8 cellular contexts compared by ENCODE assay signal in the genomic region with DNA sequence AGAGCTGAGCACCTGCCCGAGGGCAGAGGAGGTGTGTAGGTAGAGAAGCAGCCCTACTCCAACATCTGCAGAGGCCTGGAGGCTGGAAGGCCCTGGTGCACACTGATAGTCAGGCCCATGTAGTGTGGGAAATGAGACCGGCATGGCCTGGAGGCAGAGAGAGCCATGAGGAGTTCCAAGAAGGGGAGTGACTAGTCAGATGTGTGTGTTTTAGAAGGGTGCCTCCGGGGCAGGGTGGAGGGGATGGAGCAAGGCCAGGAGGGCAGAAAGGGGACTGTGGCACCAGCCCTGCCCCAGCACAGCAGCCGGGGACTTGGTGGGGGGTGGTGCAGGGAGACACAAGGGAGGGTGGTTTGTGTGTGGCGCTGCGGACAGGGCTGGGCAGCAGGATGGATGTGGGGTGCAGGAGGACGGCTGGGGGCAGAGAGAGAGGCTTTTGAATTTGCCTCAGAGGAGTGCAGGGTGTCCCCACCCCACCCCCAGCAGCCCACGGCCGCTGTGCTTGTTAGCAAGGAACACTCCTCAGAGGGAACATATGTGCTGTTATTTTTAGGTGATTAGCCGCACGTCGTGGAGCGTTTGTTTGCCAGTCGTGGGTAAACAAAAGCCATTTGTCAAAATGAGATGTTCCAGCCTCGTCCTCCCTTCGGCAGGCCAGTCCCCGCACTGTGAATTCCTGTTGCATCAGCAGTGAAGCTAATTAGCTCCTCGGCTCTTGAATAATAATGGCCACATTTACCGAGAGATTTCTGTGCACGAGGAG.
A peak's percentile ranks its signal among the peaks of the same experiment; 100 is the strongest.
DNase-seq lines count a peak whose midpoint lies in the region; FAIRE-seq and TF ChIP-seq lines count a peak whose summit lies in the region.
"Not testable (repeated sequence)": the region's sequence is repeated elsewhere in the genome, so short reads cannot be mapped to it uniquely, and the experiment has no call there.

No MANE protein-coding gene starts in this region.

- whole genome bisulfite sequencing in testis, 2 donors = 45 to 46% methylated on average over 15 to 19 of the region's 20 CpGs

- H3K27ac ChIP-seq in neural progenitor cell, testis: not testable (repeated sequence)

- H3K36me3 Mint-ChIP-seq in brain, neural progenitor cell: not testable (repeated sequence)

- H4K20me1 ChIP-seq in neural progenitor cell (ENCODE audit: low read depth) = not testable (repeated sequence)

- H3K27ac Mint-ChIP-seq in brain = peak overlapping the region in 3 of 5 experiments; percentile 49 to 96 (median 84)
- H3K27ac Mint-ChIP-seq in neural progenitor cell = not testable (repeated sequence)

- not testable (repeated sequence) for H2AFZ ChIP-seq in neural progenitor cell (replicated peaks)

- H3K27me3 ChIP-seq in neural progenitor cell, testis: not testable (repeated sequence)

- not testable (repeated sequence) for H3K9ac ChIP-seq in neural progenitor cell

- DNase-seq in EH (ENCODE audit: low read depth) (peak; percentile 52), NCI-H1417 (lab: John Stamatoyannopoulos, UW) (peak in 2 of 3 experiments; percentile 58 to 78), NCI-H748 (lab: John Stamatoyannopoulos, UW; ENCODE audit: unreplicated experiment) (peak; percentile 84), fibroblast of villous mesenchyme (ENCODE audit: low read depth) (peak; percentile 65), neural progenitor cell (ENCODE audit: low spot score) (peak; percentile 25), testis (peak; percentile 57)

- not testable (repeated sequence) for TF ChIP-seq CTCF in brain (conservative IDR thresholded peaks at IDR 0.05); fibroblast of villous mesenchyme (IDR thresholded peaks at IDR 0.05; ENCODE audit: insufficient read depth, low read depth, low read length); neural progenitor cell (IDR thresholded peaks at IDR 0.05); testis (IDR thresholded peaks at IDR 0.05)

- not testable (repeated sequence) for H3K27me3 Mint-ChIP-seq in brain; neural progenitor cell (ENCODE audit: insufficient read depth, low read depth)

- not testable (repeated sequence) for H3K36me3 ChIP-seq in neural progenitor cell; testis (ENCODE audit: low read depth, missing control alignments)

- not testable (repeated sequence) for H3F3A ChIP-seq in neural progenitor cell (ENCODE audit: low read depth)

- peak; percentile 93 for FAIRE-seq in islet of Langerhans (lab: Jason Lieb, UNC)

- intact Hi-C loops in testis (cut with DNase I; ENCODE audit: low total_unique reads) = not testable (repeated sequence)

- peak overlapping the region in 3 of 5 experiments; percentile 47 to 65 (median 55) for H3K4me3 Mint-ChIP-seq in brain
- not testable (repeated sequence) for H3K4me3 Mint-ChIP-seq in neural progenitor cell

- H3K4me1 ChIP-seq in neural progenitor cell, testis: not testable (repeated sequence)

- TF ChIP-seq POLR2A in testis (IDR thresholded peaks at IDR 0.05) = not testable (repeated sequence)

- not testable (repeated sequence) for H3K4me3 ChIP-seq in fibroblast of villous mesenchyme (ENCODE audit: low read depth, low read length); neural progenitor cell; testis

- H3K79me2 ChIP-seq in neural progenitor cell (ENCODE audit: low read depth) = not testable (repeated sequence)

- peaks cover 17% of the 10 kb centered on the region for H3K4me1 Mint-ChIP-seq in brain
- not testable (repeated sequence) for H3K4me1 Mint-ChIP-seq in neural progenitor cell

- H3K4me2 ChIP-seq in neural progenitor cell = not testable (repeated sequence)

- H3K9me3 ChIP-seq in neural progenitor cell (ENCODE audit: low read depth); testis: not testable (repeated sequence)

- H3K9me3 Mint-ChIP-seq in brain, neural progenitor cell: not testable (repeated sequence)

Comparison
In these comparisons a context has a peak if more than half of its experiments do, and no peak if none do; other contexts are left out.
1. DNase-seq: peak in every context shown above with its lines; median percentile 84 in NCI-H748; 68 in NCI-H1417; 65 in fibroblast of villous mesenchyme; 57 in testis; 52 in EH; 25 in neural progenitor cell.